ENCODE assay signal across 1 cellular context in the genomic region with DNA sequence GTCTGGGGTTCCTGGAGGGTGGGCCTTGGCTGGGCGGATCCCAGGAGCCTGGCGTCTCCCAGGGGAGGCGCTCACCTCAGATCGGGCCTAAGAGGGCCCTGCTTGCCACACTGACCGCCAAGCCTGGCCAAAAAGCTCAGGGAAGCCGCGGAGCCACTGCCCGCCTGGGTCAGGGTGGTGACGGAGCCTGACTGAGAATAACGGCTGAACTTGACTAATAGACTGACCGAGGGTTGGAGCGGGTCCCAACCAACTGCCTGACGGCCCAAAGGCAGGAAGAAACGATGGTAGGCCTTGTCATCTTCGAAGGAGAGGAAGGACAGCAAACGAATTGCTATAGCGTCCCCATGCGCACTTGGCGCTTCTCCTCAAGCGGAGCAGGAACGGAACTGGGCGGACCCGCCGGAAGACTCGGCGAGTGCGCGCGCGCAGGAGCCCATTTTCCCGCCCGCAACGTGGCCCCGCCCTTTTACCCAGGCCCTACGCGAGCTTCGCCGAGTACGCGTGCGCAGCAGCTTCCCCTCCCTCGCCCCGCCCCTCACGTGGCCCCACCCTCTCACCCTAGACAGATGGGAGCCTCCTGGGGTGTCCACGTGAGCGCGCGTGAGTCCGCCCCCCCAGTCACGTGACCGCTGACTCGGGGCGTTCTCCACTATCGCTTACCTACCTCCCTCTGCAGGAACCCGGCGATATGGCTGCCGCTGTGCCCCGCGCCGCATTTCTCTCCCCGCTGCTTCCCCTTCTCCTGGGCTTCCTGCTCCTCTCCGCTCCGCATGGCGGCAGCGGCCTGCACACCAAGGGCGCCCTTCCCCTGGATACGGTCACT.
TF ChIP-seq lines count a peak whose summit lies in the region.

A gene (plus strand): TSS at position 652 of the 826 bp plus-strand sequence. CDS start 40 bp downstream, at position 692.
A gene (minus strand): TSS at position 391 of the 826 bp plus-strand sequence. CDS start 7,895 bp downstream, outside the sequence.

TF ChIP-seq in HEK293, 187 proteins besides CTCF, POLR2A, EP300 and RAD21 (continued from another document):
- TF ChIP-seq ZNF311 (tag by site-specific recombination; IDR thresholded peaks at IDR 0.05; ENCODE audit: borderline replicate concordance) (no peak), GLI4 (tag by site-specific recombination; IDR thresholded peaks at IDR 0.05) (no peak), SETDB1 (IDR thresholded peaks at IDR 0.05; ENCODE audit: insufficient read length, low read length) (peak; percentile 29)
- TF ChIP-seq, protein P1, sequence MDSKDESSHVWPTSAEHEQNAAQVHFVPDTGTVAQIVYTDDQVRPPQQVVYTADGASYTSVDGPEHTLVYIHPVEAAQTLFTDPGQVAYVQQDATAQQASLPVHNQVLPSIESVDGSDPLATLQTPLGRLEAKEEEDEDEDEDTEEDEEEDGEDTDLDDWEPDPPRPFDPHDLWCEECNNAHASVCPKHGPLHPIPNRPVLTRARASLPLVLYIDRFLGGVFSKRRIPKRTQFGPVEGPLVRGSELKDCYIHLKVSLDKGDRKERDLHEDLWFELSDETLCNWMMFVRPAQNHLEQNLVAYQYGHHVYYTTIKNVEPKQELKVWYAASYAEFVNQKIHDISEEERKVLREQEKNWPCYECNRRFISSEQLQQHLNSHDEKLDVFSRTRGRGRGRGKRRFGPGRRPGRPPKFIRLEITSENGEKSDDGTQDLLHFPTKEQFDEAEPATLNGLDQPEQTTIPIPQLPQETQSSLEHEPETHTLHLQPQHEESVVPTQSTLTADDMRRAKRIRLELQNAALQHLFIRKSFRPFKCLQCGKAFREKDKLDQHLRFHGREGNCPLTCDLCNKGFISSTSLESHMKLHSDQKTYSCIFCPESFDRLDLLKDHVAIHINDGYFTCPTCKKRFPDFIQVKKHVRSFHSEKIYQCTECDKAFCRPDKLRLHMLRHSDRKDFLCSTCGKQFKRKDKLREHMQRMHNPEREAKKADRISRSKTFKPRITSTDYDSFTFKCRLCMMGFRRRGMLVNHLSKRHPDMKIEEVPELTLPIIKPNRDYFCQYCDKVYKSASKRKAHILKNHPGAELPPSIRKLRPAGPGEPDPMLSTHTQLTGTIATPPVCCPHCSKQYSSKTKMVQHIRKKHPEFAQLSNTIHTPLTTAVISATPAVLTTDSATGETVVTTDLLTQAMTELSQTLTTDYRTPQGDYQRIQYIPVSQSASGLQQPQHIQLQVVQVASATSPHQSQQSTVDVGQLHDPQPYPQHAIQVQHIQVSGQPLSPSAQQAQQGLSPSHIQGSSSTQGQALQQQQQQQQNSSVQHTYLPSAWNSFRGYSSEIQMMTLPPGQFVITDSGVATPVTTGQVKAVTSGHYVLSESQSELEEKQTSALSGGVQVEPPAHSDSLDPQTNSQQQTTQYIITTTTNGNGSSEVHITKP (tag by site-specific recombination; IDR thresholded peaks at IDR 0.05) = no peak
- TF ChIP-seq, protein P2, sequence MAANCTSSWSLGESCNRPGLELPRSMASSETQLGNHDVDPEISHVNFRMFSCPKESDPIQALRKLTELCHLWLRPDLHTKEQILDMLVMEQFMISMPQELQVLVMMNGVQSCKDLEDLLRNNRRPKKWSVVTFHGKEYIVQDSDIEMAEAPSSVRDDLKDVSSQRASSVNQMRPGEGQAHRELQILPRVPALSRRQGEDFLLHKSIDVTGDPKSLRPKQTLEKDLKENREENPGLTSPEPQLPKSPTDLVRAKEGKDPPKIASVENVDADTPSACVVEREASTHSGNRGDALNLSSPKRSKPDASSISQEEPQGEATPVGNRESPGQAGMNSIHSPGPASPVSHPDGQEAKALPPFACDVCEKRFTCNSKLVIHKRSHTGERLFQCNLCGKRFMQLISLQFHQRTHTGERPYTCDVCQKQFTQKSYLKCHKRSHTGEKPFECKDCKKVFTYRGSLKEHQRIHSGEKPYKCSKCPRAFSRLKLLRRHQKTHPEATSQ (tag by site-specific recombination; IDR thresholded peaks at IDR 0.05) = 0 out of 2 replicates have a peak, but pooled peaks have one; percentile 36
TF ChIP-seq in HEK293: peak in this region for 64.
